Comparison of ENCODE assay signal across 17 cellular contexts in genomic region chr20:56748476-56749377, GRCh38.
DNase-seq lines count a peak whose midpoint lies in the region; ATAC-seq, FAIRE-seq and TF ChIP-seq lines count a peak whose summit lies in the region.
"Had no signal": no experiment of that assay in that cellular context is flagged by ENCODE, and none has a peak within 500 bp of the region (broad histone marks: within the 10 kb centered on the region; RNA-seq: fewer than 3 reads in every experiment).

No MANE protein-coding gene starts in this region.

- no peak overlapping the region for H3K9ac ChIP-seq in BLaER1
- no peak overlapping the region for H3K9ac ChIP-seq in endodermal cell (ENCODE audit: extremely low read depth, low read length, poor library complexity, severe bottlenecking)
- H3K9ac ChIP-seq in mesenchymal stem cell (ENCODE audit: low read length): no peak overlapping the region
- H3K9ac ChIP-seq: KMS-11 had no signal

- H3K27ac Mint-ChIP-seq in endodermal cell: peak overlapping the region; percentile 20
- peak overlapping the region; percentile 70 for H3K27ac Mint-ChIP-seq in mesothelial cell of epicardium

- no peak overlapping the region for H3K14ac ChIP-seq in mesenchymal stem cell (ENCODE audit: low read length in 2 of 2)

- H3K27me3 Mint-ChIP-seq in endodermal cell (ENCODE audit: insufficient read depth) (peaks cover 58% of the 10 kb centered on the region), mesothelial cell of epicardium (ENCODE audit: low read depth) (no peaks in the 10 kb centered on the region)

- no peak for ATAC-seq in HG03045 (IDR thresholded peaks at IDR 0.05; ENCODE audit: unreplicated experiment)
- no peak for ATAC-seq in GM18858 (IDR thresholded peaks at IDR 0.05; ENCODE audit: unreplicated experiment)
- ATAC-seq: Panc1 had no signal

- H3K27ac ChIP-seq in BLaER1: no peak overlapping the region
- no peak overlapping the region for H3K27ac ChIP-seq in endodermal cell (ENCODE audit: low read depth, low read length)
- no peak overlapping the region for H3K27ac ChIP-seq in mesenchymal stem cell (ENCODE audit: low read length, poor library complexity, severe bottlenecking)
- H3K27ac ChIP-seq: KMS-11 had no signal

- H2AK5ac ChIP-seq in mesenchymal stem cell (ENCODE audit: low read length, severe bottlenecking): no peak overlapping the region

- peak overlapping the region; percentile 0 for H3K4me3 Mint-ChIP-seq in endodermal cell
- H3K4me3 Mint-ChIP-seq in mesothelial cell of epicardium: no peak overlapping the region

- H3K36me3 Mint-ChIP-seq in endodermal cell (ENCODE audit: low read depth) (no peaks in the 10 kb centered on the region), mesothelial cell of epicardium (no peaks in the 10 kb centered on the region)
- H3K36me3 Mint-ChIP-seq: CD14-positive monocyte had no signal

- H2BK12ac ChIP-seq in mesenchymal stem cell (ENCODE audit: low read length in 2 of 2): no peak overlapping the region

- H3K4me2 ChIP-seq in BLaER1: peak overlapping the region; percentile 74
- H3K4me2 ChIP-seq in mesenchymal stem cell (ENCODE audit: low read length, poor library complexity, severe bottlenecking): no peak overlapping the region
- H3K4me2 ChIP-seq: KMS-11 had no signal

- H4K8ac ChIP-seq in mesenchymal stem cell (ENCODE audit: low read length): no peak overlapping the region

- H2BK5ac ChIP-seq in mesenchymal stem cell (ENCODE audit: low read depth, low read length, poor library complexity, severe bottlenecking): no peak overlapping the region

- H3K4me1 Mint-ChIP-seq in endodermal cell (peaks cover 18% of the 10 kb centered on the region), mesothelial cell of epicardium (peaks cover 28% of the 10 kb centered on the region)
- H3K4me1 Mint-ChIP-seq: CD14-positive monocyte had no signal

- H3K18ac ChIP-seq in mesenchymal stem cell (ENCODE audit: low read depth in 1 of 2, low read length in 2 of 2): no peak overlapping the region

- DNase-seq in HTR-8/SVneo (ENCODE audit: insufficient read length, low spot score) (no peak), endodermal cell (peak; percentile 65), mesothelial cell of epicardium (ENCODE audit: low spot score in 2 of 2, unreplicated experiment in 2 of 2) (no peak), H7 (no peak), mesenchymal stem cell (no peak)
- DNase-seq: DMS79, NCI-H1417, NCI-H187 treated with DMSO at 0.1 percent for 48 hours, NCI-H345, NCI-H526, SW 1271 had no signal

- no peak overlapping the region for H3K4ac ChIP-seq in mesenchymal stem cell (ENCODE audit: low read depth in 1 of 2, low read length in 2 of 2)

- H2BK120ac ChIP-seq in mesenchymal stem cell (ENCODE audit: low read depth, low read length): no peak overlapping the region

- H3K9me3 ChIP-seq in BLaER1 (no peaks in the 10 kb centered on the region), endodermal cell (ENCODE audit: control insufficient read depth, low read length) (no peaks in the 10 kb centered on the region), mesenchymal stem cell (ENCODE audit: control insufficient read depth, low read length) (peaks cover 3% of the 10 kb centered on the region)

- no peak for TF ChIP-seq CTCF in endodermal cell (conservative IDR thresholded peaks at IDR 0.05)
- no peak for TF ChIP-seq CTCF in mesothelial cell of epicardium (IDR thresholded peaks at IDR 0.05; ENCODE audit: unreplicated experiment)

- peak; percentile 55 for FAIRE-seq in HTR-8/SVneo (lab: Jason Lieb, UNC)

- H3K36me3 ChIP-seq in BLaER1 (no peaks in the 10 kb centered on the region), endodermal cell (ENCODE audit: control insufficient read depth, insufficient read depth, low read length) (no peaks in the 10 kb centered on the region), H7 (replicated peaks; ENCODE audit: control insufficient read depth, insufficient read depth, low read length) (no peaks in the 10 kb centered on the region), mesenchymal stem cell (ENCODE audit: control insufficient read depth in 1 of 2, insufficient read depth in 2 of 2, low read depth in 1 of 2, low read length in 2 of 2) (no peaks in the 10 kb centered on the region)

- H2AFZ ChIP-seq in mesenchymal stem cell (ENCODE audit: low read depth, low read length): no peak overlapping the region

- H3K79me1 ChIP-seq in mesenchymal stem cell (replicated peaks; ENCODE audit: low read length, poor library complexity, severe bottlenecking): no peaks in the 10 kb centered on the region

- no peaks in the 10 kb centered on the region for H4K20me1 ChIP-seq in BLaER1

- peak overlapping the region in 1 of 2 experiments; percentile 24 for H3K23ac ChIP-seq in mesenchymal stem cell (ENCODE audit: low read length in 2 of 2)

- H3K4me1 ChIP-seq in BLaER1 (peaks cover 26% of the 10 kb centered on the region), endodermal cell (ENCODE audit: control insufficient read depth, insufficient read depth, low read length) (no peaks in the 10 kb centered on the region), mesenchymal stem cell (ENCODE audit: control insufficient read depth, insufficient read depth, low read depth, low read length) (peaks cover 2% of the 10 kb centered on the region)

- no peaks in the 10 kb centered on the region for H3K9me3 Mint-ChIP-seq in endodermal cell
- H3K9me3 Mint-ChIP-seq in mesothelial cell of epicardium: no peaks in the 10 kb centered on the region

- no peak overlapping the region for H3K4me3 ChIP-seq in BLaER1
- H3K4me3 ChIP-seq in endodermal cell (ENCODE audit: low read length): no peak overlapping the region
- H3K4me3 ChIP-seq in H7 (ENCODE audit: insufficient read depth, low read depth, low read length): no peak overlapping the region
- H3K4me3 ChIP-seq in mesenchymal stem cell (ENCODE audit: insufficient read depth in 1 of 2, low read depth in 1 of 2, low read length in 2 of 2): no peak overlapping the region

- no peak overlapping the region for H4K91ac ChIP-seq in mesenchymal stem cell (ENCODE audit: low read length)

- WGBS in endodermal cell (ENCODE audit: insufficient coverage in 1 of 2, insufficient read length in 1 of 2), 2 experiments: 63 to 75% methylated on average over 6 to 8 of the region's 8 CpGs
- WGBS in mesenchymal stem cell: 51% methylated on average over 8 of the region's 8 CpGs

- no peaks in the 10 kb centered on the region for H3K27me3 ChIP-seq in BLaER1
- H3K27me3 ChIP-seq in endodermal cell (ENCODE audit: control insufficient read depth, insufficient read depth, low read length, poor library complexity, severe bottlenecking): peaks cover 32% of the 10 kb centered on the region
- peaks cover 1% of the 10 kb centered on the region; the same call in 1 of the 2 replicates for H3K27me3 ChIP-seq in H7 (ENCODE audit: control insufficient read depth, insufficient read depth, low read length)
- H3K27me3 ChIP-seq in mesenchymal stem cell (ENCODE audit: control insufficient read depth in 1 of 2, insufficient read depth in 1 of 2, low read length in 2 of 2): peaks cover 3 to 63% of the 10 kb centered on the region in 2 experiments

- no peak overlapping the region for H2BK15ac ChIP-seq in mesenchymal stem cell (ENCODE audit: low read depth, poor library complexity, severe bottlenecking)
